ENCODE assay signal across 8 cellular contexts in the genomic region with DNA sequence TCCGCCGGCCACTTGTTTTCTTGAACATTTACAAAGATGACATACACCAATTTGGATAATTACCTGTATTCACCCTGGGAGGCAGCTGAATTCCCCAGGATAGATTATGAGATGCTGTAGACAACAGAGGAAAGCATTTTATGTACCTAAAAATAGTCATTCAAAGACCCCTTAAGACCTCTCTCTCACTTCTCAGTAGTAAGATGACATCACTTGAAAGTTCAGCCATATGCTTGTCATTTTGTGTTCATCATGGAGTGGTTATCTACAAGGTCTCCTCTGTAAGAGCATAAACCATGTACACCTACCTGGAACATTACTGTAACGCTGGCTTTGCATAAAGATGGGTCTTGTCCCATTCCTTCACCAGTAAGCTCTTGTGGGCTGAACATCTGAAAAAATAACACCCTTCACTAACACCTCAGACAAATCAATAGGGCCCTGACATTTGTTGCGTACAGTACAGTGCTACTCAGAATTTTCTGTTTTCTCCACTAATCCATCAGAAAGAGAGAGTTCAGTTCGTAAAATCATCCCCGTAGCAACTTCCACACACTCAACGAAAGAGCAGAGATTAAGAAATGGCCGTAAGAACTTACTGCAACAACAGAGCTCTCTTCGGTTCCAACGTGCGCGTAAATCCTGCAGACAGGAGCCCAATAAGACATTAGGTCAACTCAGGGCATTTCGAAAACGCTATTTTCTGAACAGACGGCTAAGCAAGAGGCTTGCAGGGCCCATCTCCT. TPM values are rescaled to one million over a fixed set of nuclear protein-coding genes. Genes with fewer than 3 reads are reported as not detected.
DNase-seq lines count a peak whose midpoint lies in the region; ATAC-seq and TF ChIP-seq lines count a peak whose summit lies in the region.

No MANE protein-coding gene starts in this region.

- BruUV-seq in OCI-LY7 (replicated peaks; lab: Mats Ljungman, UMichigan), result TSS peak; percentile 72

- no peaks in the 10 kb centered on the region for H3K9me3 ChIP-seq in OCI-LY7 (ENCODE audit: low read length)

- H3K9me3 Mint-ChIP-seq in endothelial cell (ENCODE audit: unreplicated experiment) (no peaks in the 10 kb centered on the region), osteocyte (ENCODE audit: unreplicated experiment) (no peaks in the 10 kb centered on the region)

- H3K27ac ChIP-seq in OCI-LY7 (ENCODE audit: low read depth, low read length, poor library complexity, severe bottlenecking), result peak overlapping the region; percentile 92

- H2AFZ ChIP-seq in OCI-LY7 (ENCODE audit: low read length), result no peak overlapping the region

- TF ChIP-seq CTCF in OCI-LY7 (conservative IDR thresholded peaks at IDR 0.05; ENCODE audit: low read length) (no peak), endothelial cell (IDR thresholded peaks at IDR 0.05; ENCODE audit: unreplicated experiment) (no peak), osteocyte (IDR thresholded peaks at IDR 0.05) (no peak)

- H3K27ac Mint-ChIP-seq in endothelial cell (ENCODE audit: unreplicated experiment) (peak overlapping the region; percentile 95), osteocyte (ENCODE audit: unreplicated experiment) (peak overlapping the region; percentile 93)

- H3K79me2 ChIP-seq in OCI-LY7 (ENCODE audit: insufficient read depth, low read depth, low read length), result peaks cover 78% of the 10 kb centered on the region

- DNase-seq in ELR (ENCODE audit: low read depth), result peak; percentile 31
- DNase-seq in OCI-LY7 (ENCODE audit: low spot score), result peak; percentile 43
- DNase-seq in endothelial cell (ENCODE audit: low spot score), result no peak
- no peak for DNase-seq in osteocyte (ENCODE audit: extremely low spot score, unreplicated experiment)
- no peak for DNase-seq in SW 1271 (lab: John Stamatoyannopoulos, UW)
- DNase-seq in COLO829 (ENCODE audit: low spot score), result no peak
- no peak for DNase-seq in T1000 (lab: John Stamatoyannopoulos, UW)

- H3K36me3 ChIP-seq in OCI-LY7 (ENCODE audit: insufficient read depth, low read length), result peaks cover 77% of the 10 kb centered on the region

- CTCF ChIA-PET in OCI-LY7 (lab: Charles Lee; ENCODE audit: unreplicated experiment), result no interaction called here

- peaks cover 35% of the 10 kb centered on the region for H3K36me3 Mint-ChIP-seq in endothelial cell (ENCODE audit: low read depth, unreplicated experiment)
- H3K36me3 Mint-ChIP-seq in osteocyte (ENCODE audit: unreplicated experiment), result peaks cover 37% of the 10 kb centered on the region

- no peaks in the 10 kb centered on the region for H3K9me2 ChIP-seq in OCI-LY7 (ENCODE audit: insufficient read depth, low read length)

- H3K4me1 Mint-ChIP-seq in endothelial cell (ENCODE audit: unreplicated experiment), result peaks cover 41% of the 10 kb centered on the region
- H3K4me1 Mint-ChIP-seq in osteocyte (ENCODE audit: unreplicated experiment), result peaks cover 50% of the 10 kb centered on the region

- H3K27me3 Mint-ChIP-seq in endothelial cell (ENCODE audit: unreplicated experiment) (peaks cover 20% of the 10 kb centered on the region), osteocyte (ENCODE audit: unreplicated experiment) (no peaks in the 10 kb centered on the region)

- H4K20me1 ChIP-seq in OCI-LY7 (ENCODE audit: insufficient read depth, low read length), result peaks cover 52% of the 10 kb centered on the region

- ATAC-seq in HG02588 (IDR thresholded peaks at IDR 0.05; ENCODE audit: unreplicated experiment), result no peak

- H3K4me1 ChIP-seq in OCI-LY7 (ENCODE audit: insufficient read depth, low read length, poor library complexity, severe bottlenecking), result peaks cover 37% of the 10 kb centered on the region

- peak overlapping the region; percentile 94 for H3K4me3 ChIP-seq in OCI-LY7 (ENCODE audit: low read depth, low read length, poor library complexity, severe bottlenecking)

- H3K4me3 Mint-ChIP-seq in endothelial cell (ENCODE audit: unreplicated experiment) (peak overlapping the region; percentile 98), osteocyte (ENCODE audit: unreplicated experiment) (peak overlapping the region; percentile 95)

- intact Hi-C loops in OCI-LY7 (cut with micrococcal nuclease; ENCODE audit: unreplicated experiment), result no loop called here

- POLR2A ChIA-PET in OCI-LY7 (lab: Charles Lee), result interaction anchor here (0.5 to 5.1 kb wide), 21 partner anchors 10 to 264 kb away, joined by 3 to 70 read pairs (median 6); partner anchors contain the start of genes C11orf98, CSKMT, HNRNPUL2 and LBHD1

- peak overlapping the region; percentile 99 for H3K4me2 ChIP-seq in OCI-LY7 (ENCODE audit: low read length)

RNA-seq across cellular contexts. Expression of gene WDR74, which starts 15.6 kb away (rescaled TPM):
- 139 and 169 TPM in 2 replicates for total RNA-seq in OCI-LY7 (2014; rRNA removed; shearing (Covaris generic))
- total RNA-seq in OCI-LY7 (2022) (85.0 and 98.4 TPM in 2 replicates), endothelial cell (ENCODE audit: unreplicated experiment) (42.2 TPM), osteocyte (40.5 and 42.1 TPM in 2 replicates)

RNA-seq across cellular contexts. Expression of gene TEX54, which starts 22.4 kb away (rescaled TPM):
- total RNA-seq in OCI-LY7 (2014; rRNA removed; shearing (Covaris generic)), result 1.0 TPM in 1 of 2 replicates, not detected in the other
- total RNA-seq in OCI-LY7 (2022) (0.89 TPM in 1 of 2 replicates, not detected in the other), endothelial cell (ENCODE audit: unreplicated experiment) (not detected), osteocyte (not detected in 2 replicates)

RNA-seq across cellular contexts. Expression of gene STX5, which starts 23.1 kb away (rescaled TPM):
- total RNA-seq in OCI-LY7 (2014; rRNA removed; shearing (Covaris generic)), result 21.7 and 30.6 TPM in 2 replicates
- total RNA-seq in OCI-LY7 (2022), result 41.0 and 47.5 TPM in 2 replicates
- 37.9 TPM for total RNA-seq in endothelial cell (ENCODE audit: unreplicated experiment)
- 65.3 and 71.0 TPM in 2 replicates for total RNA-seq in osteocyte

RNA-seq across cellular contexts. Expression of gene SLC3A2, which starts 25.7 kb away (rescaled TPM):
- 289 and 291 TPM in 2 replicates for total RNA-seq in OCI-LY7 (2014; rRNA removed; shearing (Covaris generic))
- total RNA-seq in OCI-LY7 (2022) (321 and 339 TPM in 2 replicates), endothelial cell (ENCODE audit: unreplicated experiment) (147 TPM), osteocyte (326 and 362 TPM in 2 replicates)

RNA-seq across cellular contexts. Expression of gene NXF1, which starts 49.8 kb away (rescaled TPM):
- total RNA-seq in OCI-LY7 (2014; rRNA removed; shearing (Covaris generic)), result 35.1 and 53.3 TPM in 2 replicates
- total RNA-seq in OCI-LY7 (2022) (50.5 and 62.0 TPM in 2 replicates), endothelial cell (ENCODE audit: unreplicated experiment) (50.8 TPM), osteocyte (92.4 and 97.5 TPM in 2 replicates)

Comparison
In these comparisons a context has a peak if more than half of its experiments do, and no peak if none do; other contexts are left out.
1. DNase-seq: peak in ELR (single experiment) and OCI-LY7 (single experiment); none in endothelial cell (single experiment), osteocyte (single experiment), SW 1271 (0 of 2), COLO829 (single experiment) and T1000 (single experiment).